ENCODE assay signal across 8 cellular contexts in the genomic region with DNA sequence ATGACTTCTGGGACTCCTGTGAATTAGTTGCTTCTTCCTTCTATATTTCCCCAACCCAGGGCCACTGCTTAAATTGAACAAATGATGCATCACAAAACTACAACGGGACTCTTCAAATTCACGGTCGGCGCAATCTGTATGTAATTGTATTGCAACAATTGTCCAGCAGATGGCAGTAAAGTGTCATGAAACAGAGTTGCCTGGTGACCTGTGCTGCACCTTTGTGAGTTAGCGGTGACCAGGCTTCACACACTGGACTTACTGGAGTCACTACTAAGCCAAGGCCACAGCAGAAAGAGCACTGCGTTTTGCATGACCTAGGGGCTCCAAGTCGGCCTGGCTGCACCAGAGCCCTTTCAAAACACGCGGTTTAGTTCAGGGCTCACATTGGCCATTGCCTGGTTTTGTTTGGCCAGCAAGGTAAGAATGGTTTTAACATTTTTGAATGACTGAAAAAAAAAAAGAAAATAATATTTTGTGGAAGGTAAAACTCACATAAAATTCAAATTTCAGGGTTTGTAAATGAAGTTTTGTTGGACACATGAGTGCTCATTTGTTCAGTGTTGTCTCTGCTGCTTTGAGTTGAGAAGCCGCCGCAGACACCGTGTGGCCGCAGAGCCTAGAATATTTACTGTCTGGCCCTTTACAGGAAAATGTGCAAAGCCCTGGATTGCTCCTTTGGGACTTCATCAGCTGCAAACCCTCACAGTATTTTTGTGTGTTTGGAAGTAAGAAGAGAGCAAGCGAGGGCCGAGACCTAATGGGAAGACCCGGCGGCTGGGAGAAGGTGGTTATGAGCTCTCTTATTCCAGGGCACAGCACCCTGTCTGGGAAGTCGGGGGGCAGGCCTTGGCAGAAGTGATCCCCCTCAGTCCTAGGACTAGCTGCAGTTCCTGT. TPM values are rescaled to one million over a fixed set of nuclear protein-coding genes. Genes with fewer than 3 reads are reported as not detected.
DNase-seq lines count a peak whose midpoint lies in the region; ATAC-seq and TF ChIP-seq lines count a peak whose summit lies in the region.

No MANE protein-coding gene starts in this region.

- H3K4me3 Mint-ChIP-seq in activated T-cell treated with anti-CD3 and anti-CD28 coated beads, Interleukin-2, amount 50 U/mL, for 72 hours, result no peak overlapping the region

- peaks cover 3% of the 10 kb centered on the region for H3K4me1 Mint-ChIP-seq in activated T-cell treated with anti-CD3 and anti-CD28 coated beads, Interleukin-2, amount 50 U/mL, for 72 hours (ENCODE audit: low read depth)

- H3K27ac Mint-ChIP-seq in activated T-cell treated with anti-CD3 and anti-CD28 coated beads, Interleukin-2, amount 50 U/mL, for 72 hours, result no peak overlapping the region

- H3K9me3 Mint-ChIP-seq in activated T-cell treated with anti-CD3 and anti-CD28 coated beads, Interleukin-2, amount 50 U/mL, for 72 hours, result no peaks in the 10 kb centered on the region

- ATAC-seq in HG03095 (IDR thresholded peaks at IDR 0.05; ENCODE audit: unreplicated experiment) (peak; percentile 66), omental fat pad (ENCODE audit: low FRiP score) (no peak), GM18519 (IDR thresholded peaks at IDR 0.05; ENCODE audit: low FRiP score, unreplicated experiment) (no peak)
- peak; percentile 55 to 74 for ATAC-seq in activated T-cell treated with anti-CD3 and anti-CD28 coated beads, Interleukin-2, amount 50 U/mL, for 72 hours (replicated peaks in 1 of 2)

- no peaks in the 10 kb centered on the region for H3K36me3 Mint-ChIP-seq in activated T-cell treated with anti-CD3 and anti-CD28 coated beads, Interleukin-2, amount 50 U/mL, for 72 hours (ENCODE audit: insufficient read depth in 2 of 2)

- peak; percentile 7 to 73 (median 30) for DNase-seq in stimulated activated naive CD4-positive, alpha-beta T cell (lab: John Stamatoyannopoulos, UW)
- no peak for DNase-seq in stimulated activated naive CD4-positive, alpha-beta T cell treated with Interleukin-2 at 50 U/mL for 16 hours (lab: John Stamatoyannopoulos, UW)
- DNase-seq in NCI-H82 treated with DMSO at 0.1 percent for 48 hours (lab: John Stamatoyannopoulos, UW; ENCODE audit: unreplicated experiment) (peak; percentile 18), foreskin melanocyte (peak; percentile 30), omental fat pad (ENCODE audit: low spot score) (no peak)
- peak; percentile 39 to 64 for DNase-seq in activated T-cell treated with anti-CD3 and anti-CD28 coated beads, Interleukin-2, amount 50 U/mL, for 72 hours

- TF ChIP-seq CTCF in omental fat pad (IDR thresholded peaks at IDR 0.05), result peak in 2 of 3 donors; percentile 51 to 72

- peaks cover 45% of the 10 kb centered on the region for H3K27me3 Mint-ChIP-seq in activated T-cell treated with anti-CD3 and anti-CD28 coated beads, Interleukin-2, amount 50 U/mL, for 72 hours (ENCODE audit: low read depth)

RNA-seq across cellular contexts. Expression of a gene that starts 23.2 kb away (rescaled TPM):
- total RNA-seq in activated T-cell treated with anti-CD3 and anti-CD28 coated beads, Interleukin-2, amount 50 U/mL, for 72 hours, result 10 to 100 TPM; 12.4 to 18.0 TPM
- 10 to 100 TPM; 29.7 to 48.1 (median 35.3) TPM for total RNA-seq in omental fat pad

Comparison
In these comparisons a context has a peak if more than half of its experiments do, and no peak if none do; other contexts are left out.
1. DNase-seq: peak in stimulated activated naive CD4-positive, alpha-beta T cell (6 of 6), NCI-H82 treated with DMSO at 0.1 percent for 48 hours (single experiment), activated T-cell treated with anti-CD3 and anti-CD28 coated beads, Interleukin-2, amount 50 U/mL, for 72 hours (2 of 2) and foreskin melanocyte (single experiment); none in stimulated activated naive CD4-positive, alpha-beta T cell treated with Interleukin-2 at 50 U/mL for 16 hours (single experiment) and omental fat pad (single experiment).
2. ATAC-seq: peak in HG03095 (single experiment) and activated T-cell treated with anti-CD3 and anti-CD28 coated beads, Interleukin-2, amount 50 U/mL, for 72 hours (2 of 2); none in omental fat pad (single experiment) and GM18519 (single experiment).